Comparison of ENCODE assay signal across 1 cellular context in genomic region chr5:69450116-69450515, GRCh38.
TF ChIP-seq lines count a peak whose summit lies in the region.

No MANE protein-coding gene starts in this region.

TF ChIP-seq in GM12878, 131 proteins besides CTCF, POLR2A, EP300 and RAD21 (continued from another document):
- no peak for TF ChIP-seq NKRF (conservative IDR thresholded peaks at IDR 0.05)
